In the genomic region with DNA sequence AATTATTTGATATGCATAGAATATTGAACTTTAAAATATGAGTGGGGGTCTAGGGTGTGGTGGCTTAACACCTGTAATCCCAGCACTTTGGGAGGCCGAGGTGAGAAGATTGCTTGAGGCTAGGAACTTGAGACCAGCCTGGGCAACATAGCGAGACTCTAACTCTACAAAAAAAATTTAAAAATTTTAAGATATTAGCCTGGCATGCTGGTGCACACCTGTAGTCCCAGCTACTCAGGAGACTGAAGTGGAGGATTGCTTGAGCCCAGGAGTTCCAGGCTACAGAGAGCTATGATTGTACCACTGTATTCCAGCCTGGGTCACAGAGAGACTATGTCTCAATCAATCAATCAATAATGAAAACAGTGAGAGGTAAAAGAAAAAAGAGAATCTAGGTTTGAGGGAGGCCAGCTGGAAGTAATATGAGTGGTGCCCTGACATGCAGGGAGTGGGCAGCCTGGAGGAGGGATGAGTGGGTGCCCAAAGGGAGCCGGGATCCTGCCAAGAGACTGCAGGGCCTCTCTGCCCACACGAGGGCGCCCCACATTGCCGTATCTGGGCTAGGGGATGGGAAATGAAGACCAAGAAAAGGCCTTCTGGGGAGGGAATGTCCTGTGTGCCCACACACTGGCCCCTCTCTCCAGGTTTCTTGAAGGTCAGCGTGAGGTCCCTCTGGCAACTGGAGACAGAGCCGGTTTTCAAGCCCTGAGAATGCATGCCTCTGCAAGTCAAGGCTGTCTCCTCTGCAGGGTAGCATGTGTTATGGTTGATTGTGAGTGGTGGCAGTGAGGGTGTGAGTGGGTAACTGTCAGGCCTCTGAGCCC, we compare ENCODE assay signal across 8 cellular contexts.
DNase-seq lines count a peak whose midpoint lies in the region; ATAC-seq, FAIRE-seq and TF ChIP-seq lines count a peak whose summit lies in the region.

No MANE protein-coding gene starts in this region.

- TF ChIP-seq CTCF in GM12874 (IDR thresholded peaks at IDR 0.05; ENCODE audit: insufficient read depth, low read depth, low read length), result peak; percentile 93
- TF ChIP-seq CTCF in PC-9 (conservative IDR thresholded peaks at IDR 0.05), result peak; percentile 98
- peak; percentile 71 for TF ChIP-seq CTCF in neural cell (IDR thresholded peaks at IDR 0.05; ENCODE audit: poor library complexity, severe bottlenecking)

- intact Hi-C loops in PC-9 (cut with micrococcal nuclease; ENCODE audit: unreplicated experiment), result loop anchor here (10.0 kb wide), 1 partner anchor 146 kb away; the partner anchor contains the start of gene SLC16A1

- CTCF ChIA-PET in PC-9 (lab: Charles Lee), result interaction anchor here (0.7 to 2.5 kb wide), 4 partner anchors 93 to 264 kb away, joined by 3 to 8 read pairs (median 4); partner anchors contain the start of gene LRIG2

- no peak overlapping the region for H3K27ac ChIP-seq in PC-9
- H3K27ac ChIP-seq in neural cell (ENCODE audit: low read length), result no peak overlapping the region

- peaks cover 21% of the 10 kb centered on the region for H3K4me1 ChIP-seq in PC-9 (replicated peaks; ENCODE audit: insufficient read depth)

- H3K36me3 ChIP-seq in PC-9 (ENCODE audit: low read depth), result no peaks in the 10 kb centered on the region
- H3K36me3 ChIP-seq in neural cell (ENCODE audit: insufficient read depth, low read length), result no peaks in the 10 kb centered on the region

- H4K20me1 ChIP-seq in PC-9 (ENCODE audit: insufficient read depth) (no peaks in the 10 kb centered on the region), neural cell (ENCODE audit: insufficient read depth) (no peaks in the 10 kb centered on the region)

- H3K9ac ChIP-seq in neural cell (ENCODE audit: low read length), result no peak overlapping the region

- DNase-seq in HTR-8/SVneo (ENCODE audit: insufficient read length, low spot score), result peak; percentile 72
- peak; percentile 49 to 79 for DNase-seq in PC-9
- DNase-seq in activated T-cell treated with anti-CD3 and anti-CD28 coated beads, Interleukin-2, amount 50 U/mL, for 48 hours, result peak; percentile 82 to 84
- peak; percentile 63 for DNase-seq in fibroblast of peridontal ligament (ENCODE audit: extremely low read depth)
- DNase-seq in stimulated activated naive CD8-positive, alpha-beta T cell treated with anti-CD3 and anti-CD28 coated beads, Interleukin-15, Interleukin-2, amounts not matched to agents 100 U/mL and 50 U/mL, for 24 hours, result peak; percentile 82

- peak; percentile 64 for TF ChIP-seq RAD21 in neural cell (conservative IDR thresholded peaks at IDR 0.05)

- ATAC-seq in stimulated activated naive CD8-positive, alpha-beta T cell treated with anti-CD3 and anti-CD28 coated beads, Interleukin-15, Interleukin-2, amounts not matched to agents 100 U/mL and 50 U/mL, for 24 hours, result peak; percentile 74
- ATAC-seq in GM21825 (IDR thresholded peaks at IDR 0.05; ENCODE audit: unreplicated experiment), result no peak

- H3K9me2 ChIP-seq in PC-9 (ENCODE audit: insufficient read depth) (no peaks in the 10 kb centered on the region), neural cell (ENCODE audit: insufficient read depth, low read length) (no peaks in the 10 kb centered on the region)

- no TSS peak for BruUV-seq in PC-9 (replicated peaks; lab: Mats Ljungman, UMichigan)

- no peak for TF ChIP-seq EP300 in neural cell (conservative IDR thresholded peaks at IDR 0.05; ENCODE audit: poor library complexity, severe bottlenecking)

- FAIRE-seq in HTR-8/SVneo (lab: Jason Lieb, UNC), result no peak

- H3K79me2 ChIP-seq in PC-9 (ENCODE audit: low read depth) (no peaks in the 10 kb centered on the region), neural cell (replicated peaks; ENCODE audit: insufficient read depth, low read length) (no peaks in the 10 kb centered on the region)

- POLR2A ChIA-PET in PC-9 (lab: Charles Lee; ENCODE audit: unreplicated experiment), result interaction anchor here (0.6 kb wide), 2 partner anchors 80 to 1847 kb away, joined by 3 to 5 read pairs; no protein-coding TSS in a partner anchor

- H3K4me3 ChIP-seq in PC-9, result no peak overlapping the region
- H3K4me3 ChIP-seq in neural cell (ENCODE audit: low read length), result no peak overlapping the region

- no peaks in the 10 kb centered on the region for H3K9me3 ChIP-seq in PC-9 (ENCODE audit: insufficient read depth, low read depth)
- H3K9me3 ChIP-seq in neural cell (ENCODE audit: low read length), result no peaks in the 10 kb centered on the region

- H3F3A ChIP-seq in PC-9 (ENCODE audit: insufficient read depth, low read depth) (peaks cover 24% of the 10 kb centered on the region), neural cell (ENCODE audit: insufficient read depth, low read length, poor library complexity, severe bottlenecking) (no peaks in the 10 kb centered on the region)

- H2AFZ ChIP-seq in PC-9 (no peak overlapping the region), neural cell (ENCODE audit: low read depth, low read length) (no peak overlapping the region)

- H3K27me3 ChIP-seq in PC-9 (ENCODE audit: insufficient read depth, low read depth) (no peaks in the 10 kb centered on the region), neural cell (ENCODE audit: insufficient read depth, low read depth, low read length) (no peaks in the 10 kb centered on the region)

- H3K4me2 ChIP-seq in PC-9, result no peak overlapping the region
- H3K4me2 ChIP-seq in neural cell (ENCODE audit: low read length), result no peak overlapping the region

TF ChIP-seq in neural cell, 6 proteins besides CTCF, POLR2A, EP300 and RAD21:
- TF ChIP-seq MXI1 (conservative IDR thresholded peaks at IDR 0.05; ENCODE audit: poor library complexity, severe bottlenecking) (no peak), SMC3 (conservative IDR thresholded peaks at IDR 0.05; ENCODE audit: poor library complexity) (peak; percentile 66), POLR2AphosphoS5 (IDR thresholded peaks at IDR 0.05) (no peak)
